7 cellular contexts compared by ENCODE assay signal in the genomic region with DNA sequence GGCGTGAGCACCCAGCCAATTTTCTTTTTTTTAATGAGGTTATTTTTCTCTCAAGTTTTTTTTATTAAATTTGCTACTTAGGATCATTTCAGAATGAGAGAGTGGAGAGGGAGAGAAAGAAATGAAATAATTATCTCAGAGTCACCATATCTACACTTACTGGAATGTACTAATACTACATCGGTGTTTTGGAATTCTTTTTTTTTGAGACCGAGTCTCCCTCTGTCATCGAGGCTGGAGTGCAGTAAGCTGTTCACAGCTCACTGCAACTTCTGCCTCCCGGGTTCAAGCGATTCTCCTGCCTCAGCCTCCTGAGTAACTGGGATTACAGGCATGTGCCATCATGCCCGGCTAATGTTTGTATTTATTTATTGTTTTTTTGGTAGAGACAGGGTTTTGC.
"Had no signal": no experiment of that assay in that cellular context is flagged by ENCODE, and none has a peak within 500 bp of the region (broad histone marks: within the 10 kb centered on the region; RNA-seq: fewer than 3 reads in every experiment).

No MANE protein-coding gene starts in this region.

- H3K27me3 Mint-ChIP-seq: IgD-negative memory B cell had no signal

- H3K27ac Mint-ChIP-seq: IgD-negative memory B cell had no signal

- H3K4me3 ChIP-seq: K562 had no signal

- H3K27ac ChIP-seq: HL-60, KMS-11 had no signal

- H3K36me3 Mint-ChIP-seq: IgD-negative memory B cell had no signal

- DNase-seq: IMR-90, KBM-7, KG1 had no signal

- H3K4me3 Mint-ChIP-seq: IgD-negative memory B cell had no signal
